In the genomic region with DNA sequence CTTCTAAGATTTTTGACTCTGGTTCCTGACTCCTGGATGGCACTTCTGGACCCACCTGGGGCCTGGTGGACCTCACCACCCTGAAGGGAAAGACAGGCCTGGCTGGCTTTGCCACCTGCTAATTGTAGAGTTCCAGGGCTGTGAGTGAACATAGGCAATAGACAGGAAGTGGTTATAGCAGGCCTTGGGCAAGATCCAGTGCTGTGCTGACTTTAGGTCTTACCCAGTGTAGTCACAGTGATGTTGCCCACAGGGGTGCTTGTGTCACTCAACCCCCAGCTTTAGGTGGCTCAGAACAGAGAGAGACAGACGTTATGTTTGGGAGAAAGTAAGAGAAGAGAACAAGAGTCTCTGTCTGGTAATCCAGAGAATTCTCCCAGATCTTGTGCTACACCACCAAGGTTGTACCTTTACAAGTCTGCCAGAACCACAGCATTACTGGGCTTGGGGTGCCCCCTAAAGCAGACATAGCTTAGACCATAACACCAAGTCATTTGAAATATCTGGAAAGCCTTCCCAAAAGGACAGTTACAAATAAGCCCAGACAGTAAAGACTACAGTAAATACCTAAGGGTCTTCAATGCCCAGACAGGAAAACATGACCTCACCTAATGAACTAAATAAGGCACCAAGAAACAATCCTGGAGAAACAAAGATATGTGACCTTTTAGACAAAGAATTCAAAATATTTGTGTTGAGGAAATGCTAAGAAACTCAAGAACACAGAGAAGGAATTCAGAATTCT, we compare ENCODE assay signal across 17 cellular contexts.
DNase-seq lines count a peak whose midpoint lies in the region; ATAC-seq, FAIRE-seq and TF ChIP-seq lines count a peak whose summit lies in the region.
"Had no signal": no experiment of that assay in that cellular context is flagged by ENCODE, and none has a peak within 500 bp of the region (broad histone marks: within the 10 kb centered on the region; RNA-seq: fewer than 3 reads in every experiment).

No MANE protein-coding gene starts in this region.

- CTCF ChIA-PET in HEK293T (lab: Yijun Ruan, JAX), result no interaction called here
- CTCF ChIA-PET in CD8-positive, alpha-beta memory T cell (lab: Charles Lee), result no interaction called here

- no peaks in the 10 kb centered on the region for H3K36me3 ChIP-seq in bronchial epithelial cell (ENCODE audit: control insufficient read depth, insufficient read depth, low read length)
- H3K36me3 ChIP-seq in uterus, result no peaks in the 10 kb centered on the region
- no peaks in the 10 kb centered on the region for H3K36me3 ChIP-seq in CD8-positive, alpha-beta memory T cell (ENCODE audit: insufficient read depth, low read length)
- H3K36me3 ChIP-seq in right lobe of liver, result no peaks in the 10 kb centered on the region
- H3K36me3 ChIP-seq: thyroid gland had no signal

- H3K27ac ChIP-seq in uterus (no peak overlapping the region), right lobe of liver (no peak overlapping the region)
- no peak overlapping the region for H3K27ac ChIP-seq in CD8-positive, alpha-beta memory T cell (ENCODE audit: low read depth, low read length)
- H3K27ac ChIP-seq: thyroid gland had no signal

- no peak for FAIRE-seq in bronchial epithelial cell (lab: Jason Lieb, UNC)
- FAIRE-seq: kidney had no signal

- H3K27me3 Mint-ChIP-seq in CD8-positive, alpha-beta memory T cell, result no peaks in the 10 kb centered on the region
- H3K27me3 Mint-ChIP-seq: IgD-negative memory B cell had no signal

- DNase-seq in Daoy (ENCODE audit: low read depth) (peak; percentile 18), LHCN-M2 (ENCODE audit: low read depth) (peak; percentile 25), bronchial epithelial cell (ENCODE audit: low read depth) (peak; percentile 12), kidney tubule cell (ENCODE audit: low spot score) (peak; percentile 53), HEK293T (ENCODE audit: extremely low spot score) (no peak), uterus (no peak), right lobe of liver (no peak)
- DNase-seq in CD8-positive, alpha-beta memory T cell, result no peak
- DNase-seq: activated CD4-positive, alpha-beta T cell treated with anti-CD3 and anti-CD28 coated beads, Interleukin-2, amount 50 U/mL, for 1 hour; anterior cingulate cortex; effector CD4-positive, alpha-beta T cell; kidney; NCI-H2029 treated with DMSO at 0.1 percent for 48 hours; posterior cingulate gyrus; thyroid gland had no signal

- peaks cover 0 to 41% (median 4%) of the 10 kb centered on the region in 5 donors for H3K9me3 Mint-ChIP-seq in CD8-positive, alpha-beta memory T cell
- H3K9me3 Mint-ChIP-seq: activated T-helper 1 cell treated with anti-CD3 and anti-CD28 coated beads, Interleukin-12 subunit alpha, Interleukin-12 subunit beta, Interleukin-2, Interleukin-4 antibody, amounts not matched to agents 30 ng/mL and 10 ng/mL and 1 ng/mL, durations not matched to agents 14 hours and 24 hours and 36 hours had no signal

- no peak overlapping the region for H3K27ac Mint-ChIP-seq in CD8-positive, alpha-beta memory T cell
- H3K27ac Mint-ChIP-seq: activated T-helper 1 cell treated with anti-CD3 and anti-CD28 coated beads, Interleukin-12 subunit alpha, Interleukin-12 subunit beta, Interleukin-2, Interleukin-4 antibody, amounts not matched to agents 30 ng/mL and 10 ng/mL and 1 ng/mL, durations not matched to agents 14 hours and 24 hours and 36 hours; IgD-negative memory B cell had no signal

- H3K4me3 Mint-ChIP-seq in CD8-positive, alpha-beta memory T cell, result no peak overlapping the region
- H3K4me3 Mint-ChIP-seq: activated T-helper 1 cell treated with anti-CD3 and anti-CD28 coated beads, Interleukin-12 subunit alpha, Interleukin-12 subunit beta, Interleukin-2, Interleukin-4 antibody, amounts not matched to agents 30 ng/mL and 10 ng/mL and 1 ng/mL, durations not matched to agents 14 hours and 24 hours and 36 hours; IgD-negative memory B cell had no signal

- no peaks in the 10 kb centered on the region for H3K36me3 Mint-ChIP-seq in CD8-positive, alpha-beta memory T cell
- H3K36me3 Mint-ChIP-seq: IgD-negative memory B cell had no signal

- no peak for ATAC-seq in right lobe of liver

- H3K4me1 ChIP-seq in uterus (no peaks in the 10 kb centered on the region), right lobe of liver (no peaks in the 10 kb centered on the region)
- H3K4me1 ChIP-seq in CD8-positive, alpha-beta memory T cell (ENCODE audit: insufficient read depth, low read length), result no peaks in the 10 kb centered on the region
- H3K4me1 ChIP-seq: thyroid gland had no signal

- intact Hi-C loops in uterus (cut with DNase I; ENCODE audit: low total_unique reads) (no loop called here), right lobe of liver (cut with DNase I) (no loop called here)

- no peak overlapping the region for H3K4me3 ChIP-seq in bronchial epithelial cell (ENCODE audit: low read depth, low read length)
- no peak overlapping the region for H3K4me3 ChIP-seq in uterus
- no peak overlapping the region for H3K4me3 ChIP-seq in CD8-positive, alpha-beta memory T cell (ENCODE audit: low read length)
- no peak overlapping the region for H3K4me3 ChIP-seq in right lobe of liver
- H3K4me3 ChIP-seq: thyroid gland had no signal

- 11% methylated on average over 1 of the region's 1 CpG for WGBS in right lobe of liver (ENCODE audit: insufficient coverage, low coverage, low lambda C conversion rate, missing lambda C conversion rate)

- H3K4me1 Mint-ChIP-seq in CD8-positive, alpha-beta memory T cell, result no peaks in the 10 kb centered on the region

- no peak for TF ChIP-seq POLR2A in uterus (IDR thresholded peaks at IDR 0.05)
- no peak for TF ChIP-seq POLR2A in right lobe of liver (IDR thresholded peaks at IDR 0.05)

- H3K9me3 ChIP-seq in uterus, result peaks cover 0 to 2% of the 10 kb centered on the region in 2 donors
- H3K9me3 ChIP-seq in CD8-positive, alpha-beta memory T cell (ENCODE audit: low read length), result no peaks in the 10 kb centered on the region
- H3K9me3 ChIP-seq in right lobe of liver, result no peaks in the 10 kb centered on the region
- H3K9me3 ChIP-seq: thyroid gland had no signal

- POLR2A ChIA-PET in HEK293T (lab: Yijun Ruan, JAX), result no interaction called here
- POLR2A ChIA-PET in CD8-positive, alpha-beta memory T cell (lab: Charles Lee), result no interaction called here

- TF ChIP-seq CTCF in bronchial epithelial cell (IDR thresholded peaks at IDR 0.05; ENCODE audit: insufficient read depth, low read length, severe bottlenecking) (no peak), uterus (IDR thresholded peaks at IDR 0.05) (no peak), right lobe of liver (IDR thresholded peaks at IDR 0.05) (no peak)

- no peaks in the 10 kb centered on the region for H3K27me3 ChIP-seq in bronchial epithelial cell (ENCODE audit: control insufficient read depth, insufficient read depth, low read length)
- H3K27me3 ChIP-seq in uterus, result no peaks in the 10 kb centered on the region
- no peaks in the 10 kb centered on the region for H3K27me3 ChIP-seq in CD8-positive, alpha-beta memory T cell (ENCODE audit: insufficient read depth, low read length, poor library complexity, severe bottlenecking)
- H3K27me3 ChIP-seq in right lobe of liver, result no peaks in the 10 kb centered on the region
- H3K27me3 ChIP-seq: thyroid gland had no signal

TF ChIP-seq in HEK293T, 16 proteins besides CTCF, POLR2A, EP300 and RAD21:
- no peak for TF ChIP-seq FOXA1 (IDR thresholded peaks at IDR 0.05)
- no peak for TF ChIP-seq ELF4 (IDR thresholded peaks at IDR 0.05)
- no peak for TF ChIP-seq BHLHE40 (IDR thresholded peaks at IDR 0.05; ENCODE audit: borderline replicate concordance)

Comparison
In these comparisons a context has a peak if more than half of its experiments do, and no peak if none do; other contexts are left out.
1. DNase-seq: peak in Daoy (single experiment), LHCN-M2 (single experiment), bronchial epithelial cell (single experiment) and kidney tubule cell (single experiment); none in HEK293T (single experiment), uterus (0 of 2), CD8-positive, alpha-beta memory T cell (0 of 5) and right lobe of liver (0 of 3).